ENCODE assay signal across 20 cellular contexts in genomic region chr4:99648321-99648720, GRCh38. TPM values are rescaled to one million over a fixed set of nuclear protein-coding genes. Genes with fewer than 3 reads are reported as not detected.
"Had no signal": no experiment of that assay in that cellular context is flagged by ENCODE, and none has a peak within 500 bp of the region (broad histone marks: within the 10 kb centered on the region; RNA-seq: fewer than 3 reads in every experiment).

No MANE protein-coding gene starts in this region.

- H3K27ac ChIP-seq: parathyroid adenoma, skin epidermis had no signal

- H3K4me1 ChIP-seq: parathyroid adenoma had no signal

- H3K9ac ChIP-seq: parathyroid adenoma had no signal

- H3K27me3 ChIP-seq: heart left ventricle had no signal

- H3K4me3 ChIP-seq: heart left ventricle, skin epidermis had no signal

- H3K79me2 ChIP-seq: parathyroid adenoma had no signal

- ATAC-seq: activated CD4-positive, alpha-beta T cell treated with anti-CD3 and anti-CD28 coated beads for 36 hours; activated CD8-positive, alpha-beta memory T cell treated with anti-CD3 and anti-CD28 coated beads, Interleukin-2, amount 10 ng/mL, durations not matched to agents 7 days and 5 days; heart left ventricle; natural killer cell treated with Interleukin-12 subunit alpha and Interleukin-12 subunit beta and Interleukin-15 and Interleukin-18, amount 100 ng/mL, for 72 hours had no signal

- H2AFZ ChIP-seq: parathyroid adenoma had no signal

- DNase-seq: activated CD4-positive, alpha-beta memory T cell treated with anti-CD3 and anti-CD28 coated beads for 36 hours; activated CD4-positive, alpha-beta T cell treated with anti-CD3 and anti-CD28 coated beads for 36 hours; activated CD8-positive, alpha-beta memory T cell treated with anti-CD3 and anti-CD28 coated beads, Interleukin-2, amount 10 ng/mL, durations not matched to agents 7 days and 5 days; activated naive CD4-positive, alpha-beta T cell treated with anti-CD3 and anti-CD28 coated beads for 36 hours; activated T-cell treated with anti-CD3 and anti-CD28 coated beads, Interleukin-2, amount 50 U/mL, for 1 hour; central memory CD4-positive, alpha-beta T cell; cortex of kidney; effector CD4-positive, alpha-beta T cell; foreskin melanocyte; heart left ventricle; immature natural killer cell; mesendoderm; retina; stimulated activated CD4-positive, alpha-beta T cell treated with anti-CD3 and anti-CD28 coated beads, Interleukin-4, amount 100 ng/mL, for 4 hours; stimulated activated CD8-positive, alpha-beta memory T cell treated with anti-CD3 and anti-CD28 coated beads, Interleukin-4, amount 100 ng/mL, for 48 hours had no signal

- H3K9me3 ChIP-seq: heart left ventricle had no signal

- H3K36me3 ChIP-seq: heart left ventricle had no signal

RNA-seq across cellular contexts. Expression of gene C4orf54, which starts 9.3 kb away (rescaled TPM):
- total RNA-seq: activated CD4-positive, alpha-beta memory T cell treated with anti-CD3 and anti-CD28 coated beads for 36 hours; activated CD4-positive, alpha-beta T cell treated with anti-CD3 and anti-CD28 coated beads for 36 hours; activated CD8-positive, alpha-beta memory T cell treated with anti-CD3 and anti-CD28 coated beads, Interleukin-2, amount 10 ng/mL, durations not matched to agents 7 days and 5 days; activated naive CD4-positive, alpha-beta T cell treated with anti-CD3 and anti-CD28 coated beads for 36 hours; activated T-helper 2 cell treated with anti-CD3 and anti-CD28 coated beads, Interferon-gamma antibody, Interleukin-2, Interleukin-4, amounts not matched to agents 10 μg/mL and 5 μg/mL and 100 μg/mL, durations not matched to agents 14 hours and 24 hours and 36 hours; natural killer cell treated with Interleukin-12 subunit alpha and Interleukin-12 subunit beta and Interleukin-15 and Interleukin-18, amount 100 ng/mL, for 72 hours; ureter had no signal
- polyA plus RNA-seq: immature natural killer cell had no signal
